18 cellular contexts compared by ENCODE assay signal in the genomic region with DNA sequence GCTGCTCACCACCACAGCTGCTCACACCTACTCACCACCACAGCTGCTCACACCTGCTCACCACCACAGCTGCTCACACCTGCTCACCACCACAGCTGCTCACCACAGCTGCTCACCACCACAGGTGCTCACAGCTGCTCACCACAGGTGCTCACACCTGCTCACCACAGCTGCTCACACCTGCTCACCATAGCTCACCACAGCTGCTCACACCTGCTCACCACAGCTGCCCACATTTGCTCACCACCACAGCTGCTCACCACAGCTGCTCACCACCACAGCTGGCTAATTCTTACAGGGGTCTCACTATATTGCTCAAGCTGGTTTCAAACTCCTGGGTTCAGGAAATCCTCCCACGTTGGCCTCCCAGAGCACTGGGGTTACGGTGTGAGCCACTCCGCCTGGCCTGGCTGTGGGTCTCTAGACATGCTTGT. TPM values are rescaled to one million over a fixed set of nuclear protein-coding genes. Genes with fewer than 3 reads are reported as not detected.
DNase-seq lines count a peak whose midpoint lies in the region; ATAC-seq and TF ChIP-seq lines count a peak whose summit lies in the region.
"Had no signal": no experiment of that assay in that cellular context is flagged by ENCODE, and none has a peak within 500 bp of the region (broad histone marks: within the 10 kb centered on the region; RNA-seq: fewer than 3 reads in every experiment).

No MANE protein-coding gene starts in this region.

- H3K27ac ChIP-seq in RWPE1 = no peak overlapping the region
- H3K27ac ChIP-seq: BLaER1 treated with 17β-estradiol and CSF1 and Interleukin-3, amounts not matched to agents 10 nM and 100 nM; colonic mucosa; KMS-11; parathyroid adenoma; suprapubic skin had no signal

- in situ Hi-C loops in ACHN (cut with HindIII; ENCODE audit: low pct_ligation_motif_present, low pct_unique_long_range_greater_than_20kb, low sequenced_read_pairs) = no loop called here

- no peak overlapping the region for H3K4me3 Mint-ChIP-seq in T-cell
- peak overlapping the region; percentile 28 to 74 for H3K4me3 Mint-ChIP-seq in effector memory CD8-positive, alpha-beta T cell

- H3K4me1 Mint-ChIP-seq in T-cell = peaks cover 4 to 12% (median 7%) of the 10 kb centered on the region in 3 donors
- peaks cover 18 to 19% of the 10 kb centered on the region in 2 donors for H3K4me1 Mint-ChIP-seq in effector memory CD8-positive, alpha-beta T cell (ENCODE audit: low read depth in 2 of 2)

- POLR2A ChIA-PET in T-cell (lab: Charles Lee) (interaction anchor here in 1 of 2 donors (0.7 kb wide), 1 partner anchor 1891 kb away, joined by 3 read pairs; no protein-coding TSS in a partner anchor), RWPE1 (lab: Yijun Ruan, JAX; ENCODE audit: low non-redundant PET) (no interaction called here)

- ATAC-seq in T-cell (replicated peaks in 1 of 4) (peak in 1 of 4 experiments; percentile 8), SK-N-SH treated with all-trans-retinoic acid at 6 μM for 48 hours (no peak)
- ATAC-seq in effector memory CD8-positive, alpha-beta T cell (replicated peaks) = peak; percentile 66
- ATAC-seq: mucosa of descending colon had no signal

- peaks cover 46% of the 10 kb centered on the region for H3K36me3 Mint-ChIP-seq in T-cell
- H3K36me3 Mint-ChIP-seq in effector memory CD8-positive, alpha-beta T cell (ENCODE audit: insufficient read depth) = peaks cover 68% of the 10 kb centered on the region

- CTCF ChIA-PET in T-cell (lab: Charles Lee) = no interaction called here
- CTCF ChIA-PET in RWPE1 (lab: Yijun Ruan, JAX) = no interaction called here

- DNase-seq in stimulated activated CD4-positive, alpha-beta T cell treated with anti-CD3 and anti-CD28 coated beads, Interleukin-15, amount 100 ng/mL, for 24 hours = peak; percentile 15
- no peak for DNase-seq in stimulated activated CD4-positive, alpha-beta T cell treated with anti-CD3 and anti-CD28 coated beads, Interleukin-4, amount 100 ng/mL, for 4 hours
- DNase-seq in T-cell (no peak), T-helper 9 cell (no peak), RWPE1 (ENCODE audit: low spot score) (no peak), ACHN (no peak)
- peak in 2 of 3 experiments; percentile 20 to 35 for DNase-seq in effector memory CD8-positive, alpha-beta T cell
- DNase-seq: colonic mucosa, NCI-H1436, T1000 had no signal

- TF ChIP-seq CTCF in RWPE1 (conservative IDR thresholded peaks at IDR 0.05; ENCODE audit: low read depth) = no peak

- no peaks in the 10 kb centered on the region for H3K27me3 Mint-ChIP-seq in T-cell
- no peaks in the 10 kb centered on the region for H3K27me3 Mint-ChIP-seq in effector memory CD8-positive, alpha-beta T cell

- H3K27ac Mint-ChIP-seq in T-cell = peak overlapping the region; percentile 76 to 84
- H3K27ac Mint-ChIP-seq in effector memory CD8-positive, alpha-beta T cell = peak overlapping the region; percentile 90 to 99

- no peaks in the 10 kb centered on the region for H3K9me3 Mint-ChIP-seq in T-cell
- H3K9me3 Mint-ChIP-seq in effector memory CD8-positive, alpha-beta T cell = peaks cover 7 to 10% of the 10 kb centered on the region in 2 donors

TF ChIP-seq in SK-N-SH treated with all-trans-retinoic acid at 6 μM for 48 hours, 23 proteins besides CTCF, POLR2A, EP300 and RAD21:
- TF ChIP-seq TOX (CRISPR knock-in tag; IDR thresholded peaks at IDR 0.05; ENCODE audit: borderline replicate concordance) (no peak), BACH2 (CRISPR knock-in tag; IDR thresholded peaks at IDR 0.05; ENCODE audit: borderline replicate concordance) (no peak), SNAI2 (CRISPR knock-in tag; IDR thresholded peaks at IDR 0.05) (no peak), ZNF8 (CRISPR knock-in tag; IDR thresholded peaks at IDR 0.05) (no peak), ZFP3 (CRISPR knock-in tag; IDR thresholded peaks at IDR 0.05) (no peak), ZNF70 (CRISPR knock-in tag; IDR thresholded peaks at IDR 0.05) (no peak), ISL1 (CRISPR knock-in tag; IDR thresholded peaks at IDR 0.05) (no peak), TCF4 (CRISPR knock-in tag; IDR thresholded peaks at IDR 0.05; ENCODE audit: borderline replicate concordance) (no peak), ZC3H10 (CRISPR knock-in tag; IDR thresholded peaks at IDR 0.05) (no peak)
- TF ChIP-seq, protein P1, sequence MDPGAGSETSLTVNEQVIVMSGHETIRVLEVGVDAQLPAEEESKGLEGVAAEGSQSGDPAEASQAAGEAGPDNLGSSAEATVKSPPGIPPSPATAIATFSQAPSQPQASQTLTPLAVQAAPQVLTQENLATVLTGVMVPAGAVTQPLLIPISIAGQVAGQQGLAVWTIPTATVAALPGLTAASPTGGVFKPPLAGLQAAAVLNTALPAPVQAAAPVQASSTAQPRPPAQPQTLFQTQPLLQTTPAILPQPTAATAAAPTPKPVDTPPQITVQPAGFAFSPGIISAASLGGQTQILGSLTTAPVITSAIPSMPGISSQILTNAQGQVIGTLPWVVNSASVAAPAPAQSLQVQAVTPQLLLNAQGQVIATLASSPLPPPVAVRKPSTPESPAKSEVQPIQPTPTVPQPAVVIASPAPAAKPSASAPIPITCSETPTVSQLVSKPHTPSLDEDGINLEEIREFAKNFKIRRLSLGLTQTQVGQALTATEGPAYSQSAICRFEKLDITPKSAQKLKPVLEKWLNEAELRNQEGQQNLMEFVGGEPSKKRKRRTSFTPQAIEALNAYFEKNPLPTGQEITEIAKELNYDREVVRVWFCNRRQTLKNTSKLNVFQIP (CRISPR knock-in tag; IDR thresholded peaks at IDR 0.05; ENCODE audit: borderline replicate concordance, low read depth) = no peak
- TF ChIP-seq, protein P2, sequence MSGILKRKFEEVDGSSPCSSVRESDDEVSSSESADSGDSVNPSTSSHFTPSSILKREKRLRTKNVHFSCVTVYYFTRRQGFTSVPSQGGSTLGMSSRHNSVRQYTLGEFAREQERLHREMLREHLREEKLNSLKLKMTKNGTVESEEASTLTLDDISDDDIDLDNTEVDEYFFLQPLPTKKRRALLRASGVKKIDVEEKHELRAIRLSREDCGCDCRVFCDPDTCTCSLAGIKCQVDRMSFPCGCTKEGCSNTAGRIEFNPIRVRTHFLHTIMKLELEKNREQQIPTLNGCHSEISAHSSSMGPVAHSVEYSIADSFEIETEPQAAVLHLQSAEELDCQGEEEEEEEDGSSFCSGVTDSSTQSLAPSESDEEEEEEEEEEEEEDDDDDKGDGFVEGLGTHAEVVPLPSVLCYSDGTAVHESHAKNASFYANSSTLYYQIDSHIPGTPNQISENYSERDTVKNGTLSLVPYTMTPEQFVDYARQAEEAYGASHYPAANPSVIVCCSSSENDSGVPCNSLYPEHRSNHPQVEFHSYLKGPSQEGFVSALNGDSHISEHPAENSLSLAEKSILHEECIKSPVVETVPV (CRISPR knock-in tag; IDR thresholded peaks at IDR 0.05) = no peak

RNA-seq across cellular contexts. Expression of a gene that starts 30.6 kb away (rescaled TPM):
- total RNA-seq in T-cell = 1 to 10 TPM in 3 of 5 donors, under 1 TPM in 2; 0.73 to 2.6 (median 1.2) TPM
- total RNA-seq: glomerular endothelial cell, smooth muscle cell had no signal

Comparison
In these comparisons a context has a peak if more than half of its experiments do, and no peak if none do; other contexts are left out.
1. DNase-seq: peak in stimulated activated CD4-positive, alpha-beta T cell treated with anti-CD3 and anti-CD28 coated beads, Interleukin-15, amount 100 ng/mL, for 24 hours (single experiment) and effector memory CD8-positive, alpha-beta T cell (2 of 3); none in stimulated activated CD4-positive, alpha-beta T cell treated with anti-CD3 and anti-CD28 coated beads, Interleukin-4, amount 100 ng/mL, for 4 hours (0 of 2), T-cell (0 of 34), T-helper 9 cell (single experiment), RWPE1 (single experiment) and ACHN (single experiment).
2. H3K4me3 Mint-ChIP-seq: peak in effector memory CD8-positive, alpha-beta T cell (2 of 2); none in T-cell (0 of 3).